In genomic region chr1:201955009-201955749, GRCh38 we compare ENCODE assay signal across 1 cellular context.
TF ChIP-seq lines count a peak whose summit lies in the region.

TIMM17A (plus strand) TSS chr1:201955503; CDS start chr1:201955527, 24 bp downstream.

TF ChIP-seq in HepG2, 621 proteins besides CTCF, POLR2A, EP300 and RAD21 (continued from another document):
- TF ChIP-seq HNF4G (IDR thresholded peaks at IDR 0.05; ENCODE audit: borderline replicate concordance, low read depth, low read length), result no peak
- no peak for TF ChIP-seq HNF4G (CRISPR knock-in tag; IDR thresholded peaks at IDR 0.05; ENCODE audit: borderline replicate concordance, low read depth)
- TF ChIP-seq SAP130 (CRISPR knock-in tag; IDR thresholded peaks at IDR 0.05; ENCODE audit: low read depth), result peak; percentile 93
- peak; percentile 94 for TF ChIP-seq MAX (IDR thresholded peaks at IDR 0.05)
- no peak for TF ChIP-seq TCF7 (IDR thresholded peaks at IDR 0.05; ENCODE audit: low read depth)
- TF ChIP-seq ZBTB3 (CRISPR knock-in tag; IDR thresholded peaks at IDR 0.05; ENCODE audit: borderline replicate concordance, low read depth), result no peak
- peak; percentile 86 for TF ChIP-seq CHD2 (IDR thresholded peaks at IDR 0.05; ENCODE audit: low read depth, low read length)
- TF ChIP-seq ARID4A (CRISPR knock-in tag; IDR thresholded peaks at IDR 0.05; ENCODE audit: borderline replicate concordance), result peak; percentile 92
- no peak for TF ChIP-seq ZNF589 (CRISPR knock-in tag; conservative IDR thresholded peaks at IDR 0.05)
- peak; percentile 37; the same call in 1 of the 2 replicates for TF ChIP-seq ZNF607 (CRISPR knock-in tag; IDR thresholded peaks at IDR 0.05; ENCODE audit: borderline replicate concordance)
- no peak for TF ChIP-seq FOXM1 (CRISPR knock-in tag; IDR thresholded peaks at IDR 0.05)
- no peak for TF ChIP-seq TCF12 (IDR thresholded peaks at IDR 0.05)
- TF ChIP-seq TCF12 (CRISPR knock-in tag; IDR thresholded peaks at IDR 0.05), result no peak
- TF ChIP-seq DNMT1 (CRISPR knock-in tag; IDR thresholded peaks at IDR 0.05), result no peak
- no peak for TF ChIP-seq ZNF30 (CRISPR knock-in tag; IDR thresholded peaks at IDR 0.05)
- TF ChIP-seq RBM39 (IDR thresholded peaks at IDR 0.05; ENCODE audit: low read depth, low read length, poor library complexity, severe bottlenecking), result peak; percentile 87
- peak; percentile 58 for TF ChIP-seq HNRNPLL (IDR thresholded peaks at IDR 0.05; ENCODE audit: low read depth, low read length, poor library complexity, severe bottlenecking)
- TF ChIP-seq KLF15 (CRISPR knock-in tag; IDR thresholded peaks at IDR 0.05; ENCODE audit: borderline replicate concordance), result 0 out of 2 replicates have a peak, but pooled peaks have one; percentile 43
- TF ChIP-seq NBN (conservative IDR thresholded peaks at IDR 0.05), result no peak
- TF ChIP-seq SOX6 (IDR thresholded peaks at IDR 0.05), result no peak
- peak; percentile 62 for TF ChIP-seq SOX6 (CRISPR knock-in tag; IDR thresholded peaks at IDR 0.05)
- no peak for TF ChIP-seq ZNF737 (CRISPR knock-in tag; IDR thresholded peaks at IDR 0.05; ENCODE audit: borderline replicate concordance)
- TF ChIP-seq HOXA9 (CRISPR knock-in tag; IDR thresholded peaks at IDR 0.05; ENCODE audit: borderline replicate concordance), result no peak
- TF ChIP-seq ZXDC (CRISPR knock-in tag; IDR thresholded peaks at IDR 0.05), result no peak
- peak; percentile 56; the same call in 1 of the 2 replicates for TF ChIP-seq TARDBP (CRISPR knock-in tag; IDR thresholded peaks at IDR 0.05)
- TF ChIP-seq ZGPAT (CRISPR knock-in tag; IDR thresholded peaks at IDR 0.05), result peak; percentile 86
- TF ChIP-seq ZBTB10 (CRISPR knock-in tag; IDR thresholded peaks at IDR 0.05; ENCODE audit: borderline replicate concordance), result no peak; the same call in 1 of the 2 replicates
- peak; percentile 93 for TF ChIP-seq YY1 (IDR thresholded peaks at IDR 0.05; ENCODE audit: insufficient read depth, insufficient replicate concordance, low read depth, low read length)
- TF ChIP-seq PBX3 (CRISPR knock-in tag; IDR thresholded peaks at IDR 0.05; ENCODE audit: borderline replicate concordance), result no peak
- no peak for TF ChIP-seq BRF2 (CRISPR knock-in tag; IDR thresholded peaks at IDR 0.05)
- no peak for TF ChIP-seq ZSCAN20 (CRISPR knock-in tag; IDR thresholded peaks at IDR 0.05; ENCODE audit: borderline replicate concordance)
- no peak for TF ChIP-seq ZNF550 (CRISPR knock-in tag; IDR thresholded peaks at IDR 0.05; ENCODE audit: borderline replicate concordance)
- peak; percentile 93 for TF ChIP-seq KMT2A (CRISPR knock-in tag; IDR thresholded peaks at IDR 0.05)
- no peak for TF ChIP-seq CC2D1A (CRISPR knock-in tag; IDR thresholded peaks at IDR 0.05)
- TF ChIP-seq CSRNP2 (CRISPR knock-in tag; conservative IDR thresholded peaks at IDR 0.05; ENCODE audit: low read depth), result no peak
- peak; percentile 74; the same call in 1 of the 2 replicates for TF ChIP-seq ZNF724P (CRISPR knock-in tag; IDR thresholded peaks at IDR 0.05; ENCODE audit: borderline replicate concordance)
- TF ChIP-seq NR0B2 (CRISPR knock-in tag; IDR thresholded peaks at IDR 0.05), result peak; percentile 47; the same call in 1 of the 2 replicates
